Comparison of ENCODE assay signal across 8 cellular contexts in the genomic region with DNA sequence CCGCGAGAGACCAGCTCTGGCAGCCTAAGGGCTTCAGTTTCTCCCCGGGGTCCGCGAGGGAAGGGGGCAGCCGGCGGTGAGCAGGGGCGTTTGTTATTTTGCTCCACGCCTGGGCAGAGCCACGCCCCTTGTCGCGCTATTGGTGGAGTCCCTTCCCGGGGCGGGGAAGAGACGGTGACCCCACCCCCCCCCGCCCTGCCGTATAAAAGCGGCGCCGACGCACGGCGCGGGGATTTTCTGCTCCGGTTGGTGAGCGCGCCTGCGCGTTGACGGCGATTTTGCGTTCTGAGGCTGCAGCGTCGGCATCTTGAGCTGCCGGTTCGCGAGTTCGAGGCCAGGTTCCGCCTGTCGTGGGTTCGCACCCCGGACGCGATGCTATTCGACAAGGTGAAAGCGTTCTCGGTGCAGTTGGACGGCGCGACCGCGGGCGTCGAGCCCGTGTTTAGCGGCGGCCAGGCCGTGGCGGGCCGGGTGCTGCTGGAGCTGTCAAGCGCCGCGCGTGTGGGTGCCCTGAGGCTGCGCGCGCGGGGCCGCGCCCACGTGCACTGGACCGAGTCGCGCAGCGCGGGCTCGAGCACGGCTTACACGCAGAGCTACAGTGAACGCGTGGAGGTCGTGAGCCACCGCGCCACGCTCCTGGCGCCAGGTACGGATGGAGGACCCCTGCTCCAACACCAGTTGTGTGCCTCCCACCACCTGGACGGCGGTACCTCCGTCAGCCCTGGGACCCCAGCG. TPM values are rescaled to one million over a fixed set of nuclear protein-coding genes. Genes with fewer than 3 reads are reported as not detected.
A peak's percentile ranks its signal among the peaks of the same experiment; 100 is the strongest.
DNase-seq lines count a peak whose midpoint lies in the region; ATAC-seq and TF ChIP-seq lines count a peak whose summit lies in the region.

A gene (plus strand): TSS at position 232 of the 735 bp plus-strand sequence. CDS start 141 bp downstream, at position 373.

- peak; percentile 65 for ATAC-seq in HG03439 (IDR thresholded peaks at IDR 0.05; ENCODE audit: unreplicated experiment)

- intact Hi-C loops in esophagus squamous epithelium (cut with DNase I): loop anchor here (2.0 kb wide), 1 partner anchor 51 kb away; no protein-coding TSS in a partner anchor

- no peaks in the 10 kb centered on the region for H3K27me3 ChIP-seq in OCI-LY3 (ENCODE audit: low read depth, low read length)
- no peaks in the 10 kb centered on the region for H3K27me3 ChIP-seq in esophagus squamous epithelium
- H3K27me3 ChIP-seq in muscle layer of duodenum (ENCODE audit: low read depth, low read length): no peaks in the 10 kb centered on the region

- peak within 1 kb of the TSS; percentile 21; the same call in 1 of the 2 replicates for H3K9ac ChIP-seq in OCI-LY3 (ENCODE audit: low read length)

- peaks cover 11% of the 10 kb centered on the region for H3K79me2 ChIP-seq in OCI-LY3 (ENCODE audit: low read length)

- DNase-seq in GM10248 (ENCODE audit: extremely low spot score) (peak; percentile 98), activated T-helper 1 cell treated with Interleukin-2 at 50 U/mL for 16 hours (ENCODE audit: low read depth) (peak; percentile 83), esophagus squamous epithelium (lab: John Stamatoyannopoulos, UW) (peak; percentile 75), RKO (ENCODE audit: low spot score) (no peak)
- peak; percentile 88 for DNase-seq in stimulated activated CD8-positive, alpha-beta memory T cell treated with anti-CD3 and anti-CD28 coated beads, Interleukin-4, amount 100 ng/mL, for 48 hours

- H3K27ac ChIP-seq in OCI-LY3 (ENCODE audit: low read length) (no peak within 1 kb of the TSS), esophagus squamous epithelium (peak within 1 kb of the TSS; percentile 86 to 94 (median 92)), muscle layer of duodenum (ENCODE audit: low read length) (peak within 1 kb of the TSS; percentile 63)

- peak in 1 of 4 donors; percentile 50 for TF ChIP-seq POLR2A in esophagus squamous epithelium (IDR thresholded peaks at IDR 0.05)

- no peak within 1 kb of the TSS for H2AFZ ChIP-seq in OCI-LY3 (ENCODE audit: low read depth, low read length)

- no peaks in the 10 kb centered on the region for H4K20me1 ChIP-seq in OCI-LY3 (ENCODE audit: insufficient read depth, low read length)

- H3K36me3 ChIP-seq in OCI-LY3 (replicated peaks; ENCODE audit: low read depth, low read length): peaks cover 44% of the 10 kb centered on the region
- peaks cover 17 to 55% (median 28%) of the 10 kb centered on the region in 3 donors for H3K36me3 ChIP-seq in esophagus squamous epithelium
- peaks cover 17 to 29% of the 10 kb centered on the region in 2 donors for H3K36me3 ChIP-seq in muscle layer of duodenum (ENCODE audit: control insufficient read depth in 1 of 2, insufficient read depth in 2 of 2, low read length in 2 of 2)

- POLR2A ChIA-PET in GM10248 (lab: Yijun Ruan, JAX): no interaction called here

- WGBS in esophagus squamous epithelium, 2 donors: 5 to 8% methylated on average over 5 to 31 of the region's 91 CpGs

- H3K9me3 ChIP-seq in OCI-LY3 (ENCODE audit: insufficient read depth, low read length) (no peaks in the 10 kb centered on the region), esophagus squamous epithelium (no peaks in the 10 kb centered on the region), muscle layer of duodenum (ENCODE audit: control insufficient read depth in 1 of 2, low read length in 2 of 2) (no peaks in the 10 kb centered on the region)

- peak within 1 kb of the TSS; percentile 62 for H3K4me2 ChIP-seq in OCI-LY3 (ENCODE audit: low read length)

- CTCF ChIA-PET in GM10248 (lab: Yijun Ruan, JAX): interaction anchor here (0.9 to 13.4 kb wide), 22 partner anchors 10 to 247 kb away, joined by 3 to 135 read pairs (median 4); a partner anchor contains a TSS

- TF ChIP-seq CTCF in GM10248 (IDR thresholded peaks at IDR 0.05; ENCODE audit: control extremely low read depth, extremely low read depth, low read depth, missing control alignments): no peak
- TF ChIP-seq CTCF in OCI-LY3 (IDR thresholded peaks at IDR 0.05; ENCODE audit: low read depth, low read length): no peak
- no peak for TF ChIP-seq CTCF in esophagus squamous epithelium (IDR thresholded peaks at IDR 0.05)

- H3K4me3 ChIP-seq in OCI-LY3 (ENCODE audit: low read length) (peak within 1 kb of the TSS; percentile 25; the same call in 1 of the 2 replicates), esophagus squamous epithelium (peak within 1 kb of the TSS; percentile 39 to 78 (median 62)), muscle layer of duodenum (ENCODE audit: low read depth in 1 of 2, low read length in 2 of 2) (peak within 1 kb of the TSS; percentile 66 to 76)

- H3K4me1 ChIP-seq in OCI-LY3 (ENCODE audit: low read length) (peaks cover 9% of the 10 kb centered on the region), esophagus squamous epithelium (peaks cover 15 to 48% (median 16%) of the 10 kb centered on the region in 3 donors), muscle layer of duodenum (ENCODE audit: control insufficient read depth in 1 of 2, insufficient read depth in 2 of 2, low read length in 2 of 2) (peaks cover 0 to 20% of the 10 kb centered on the region in 2 donors)

RNA-seq across cellular contexts. Expression of the gene that starts here (rescaled TPM):
- 10 to 100 TPM; 12.4 to 37.2 (median 15.4) TPM for total RNA-seq in esophagus squamous epithelium
